11 cellular contexts compared by ENCODE assay signal in genomic region chr22:37305873-37306272, GRCh38. TPM values are rescaled to one million over a fixed set of nuclear protein-coding genes. Genes with fewer than 3 reads are reported as not detected.
A peak's percentile ranks its signal among the peaks of the same experiment; 100 is the strongest.
DNase-seq lines count a peak whose midpoint lies in the region; TF ChIP-seq lines count a peak whose summit lies in the region.
"Had no signal": no experiment of that assay in that cellular context is flagged by ENCODE, and none has a peak within 500 bp of the region (broad histone marks: within the 10 kb centered on the region; RNA-seq: fewer than 3 reads in every experiment).

No MANE protein-coding gene starts in this region.

- no peak overlapping the region for H2AFZ ChIP-seq in OCI-LY1 (ENCODE audit: low read length)

- H3K4me3 ChIP-seq in OCI-LY1 (ENCODE audit: low read depth, low read length, poor library complexity, severe bottlenecking) (no peak overlapping the region), skin epidermis (no peak overlapping the region), tibial nerve (no peak overlapping the region)

- TF ChIP-seq EP300 in tibial nerve (IDR thresholded peaks at IDR 0.05), result no peak

- peak overlapping the region; percentile 97 for H3K27ac Mint-ChIP-seq in activated T-cell treated with anti-CD3 and anti-CD28 coated beads, Interleukin-2, amount 50 U/mL, for 24 hours
- peak overlapping the region; percentile 100 for H3K27ac Mint-ChIP-seq in chondrocyte (ENCODE audit: unreplicated experiment)

- H3K9me3 Mint-ChIP-seq in activated T-cell treated with anti-CD3 and anti-CD28 coated beads, Interleukin-2, amount 50 U/mL, for 24 hours, result no peaks in the 10 kb centered on the region
- H3K9me3 Mint-ChIP-seq in chondrocyte (ENCODE audit: low read depth), result no peaks in the 10 kb centered on the region

- H3K79me2 ChIP-seq in OCI-LY1 (ENCODE audit: insufficient read depth, low read length), result no peaks in the 10 kb centered on the region

- no peaks in the 10 kb centered on the region for H3F3A ChIP-seq in OCI-LY1 (ENCODE audit: insufficient read depth, low read length)

- WGBS in tibial nerve, 2 donors, result 84 to 87% methylated on average over 2 of the region's 2 CpGs

- no peak overlapping the region for H3K4me2 ChIP-seq in OCI-LY1 (ENCODE audit: low read length)

- H4K20me1 ChIP-seq in OCI-LY1 (ENCODE audit: insufficient read depth, low read length), result no peaks in the 10 kb centered on the region

- H3K4me1 ChIP-seq in OCI-LY1 (ENCODE audit: insufficient read depth, low read length, severe bottlenecking), result peaks cover 31% of the 10 kb centered on the region
- H3K4me1 ChIP-seq in tibial nerve, result peaks cover 0 to 46% (median 21%) of the 10 kb centered on the region in 4 donors

- H3K4me3 Mint-ChIP-seq in activated T-cell treated with anti-CD3 and anti-CD28 coated beads, Interleukin-2, amount 50 U/mL, for 24 hours, result no peak overlapping the region
- no peak overlapping the region for H3K4me3 Mint-ChIP-seq in chondrocyte (ENCODE audit: unreplicated experiment)

- H3K27me3 ChIP-seq in OCI-LY1 (ENCODE audit: insufficient read depth, low read length) (peaks cover 8% of the 10 kb centered on the region; the same call in 1 of the 2 replicates), tibial nerve (no peaks in the 10 kb centered on the region)

- peak overlapping the region; percentile 79 for H3K27ac ChIP-seq in OCI-LY1 (ENCODE audit: low read depth, low read length, poor library complexity, severe bottlenecking)
- peak overlapping the region in 13 of 21 experiments; percentile 32 to 94 (median 82) for H3K27ac ChIP-seq in skin epidermis
- no peak overlapping the region for H3K27ac ChIP-seq in tibial nerve

- in situ Hi-C loops in ACHN (cut with HindIII; ENCODE audit: low pct_ligation_motif_present, low pct_unique_long_range_greater_than_20kb, low sequenced_read_pairs), result no loop called here

- no peaks in the 10 kb centered on the region for H3K9me3 ChIP-seq in OCI-LY1 (ENCODE audit: low read length)
- H3K9me3 ChIP-seq in tibial nerve, result no peaks in the 10 kb centered on the region

- H3K9ac ChIP-seq in OCI-LY1 (ENCODE audit: low read length), result no peak overlapping the region

- peaks cover 97% of the 10 kb centered on the region for H3K4me1 Mint-ChIP-seq in activated T-cell treated with anti-CD3 and anti-CD28 coated beads, Interleukin-2, amount 50 U/mL, for 24 hours (ENCODE audit: low read depth)
- H3K4me1 Mint-ChIP-seq in chondrocyte (ENCODE audit: low read depth), result peaks cover 66% of the 10 kb centered on the region

- DNase-seq in activated T-cell treated with anti-CD3 and anti-CD28 coated beads, Interleukin-2, amount 50 U/mL, for 24 hours, result no peak
- DNase-seq in activated T-cell treated with anti-CD3 and anti-CD28 coated beads, Interleukin-2, amount 50 U/mL, for 1 hour, result no peak
- DNase-seq in chondrocyte (ENCODE audit: low spot score) (no peak), NCI-H345 (lab: John Stamatoyannopoulos, UW) (no peak), tibial nerve (ENCODE audit: low spot score in 2 of 2) (no peak), ACHN (no peak)
- DNase-seq: activated CD8-positive, alpha-beta memory T cell treated with anti-CD3 and anti-CD28 coated beads for 24 hours; NCI-H1694 treated with DMSO at 0.1 percent for 48 hours had no signal

- H3K36me3 Mint-ChIP-seq in activated T-cell treated with anti-CD3 and anti-CD28 coated beads, Interleukin-2, amount 50 U/mL, for 24 hours (ENCODE audit: low read depth), result peaks cover 52% of the 10 kb centered on the region
- H3K36me3 Mint-ChIP-seq in chondrocyte (ENCODE audit: low read depth), result no peaks in the 10 kb centered on the region

- no peak for TF ChIP-seq CTCF in OCI-LY1 (IDR thresholded peaks at IDR 0.05; ENCODE audit: low read length)
- TF ChIP-seq CTCF in chondrocyte (IDR thresholded peaks at IDR 0.05), result no peak
- no peak for TF ChIP-seq CTCF in tibial nerve (IDR thresholded peaks at IDR 0.05)

- no peaks in the 10 kb centered on the region for H3K9me2 ChIP-seq in OCI-LY1 (ENCODE audit: low read depth, low read length)

- H3K36me3 ChIP-seq in OCI-LY1 (ENCODE audit: insufficient read depth, low read length) (no peaks in the 10 kb centered on the region), tibial nerve (no peaks in the 10 kb centered on the region)

- TF ChIP-seq POLR2A in tibial nerve (IDR thresholded peaks at IDR 0.05), result no peak

- H3K27me3 Mint-ChIP-seq in activated T-cell treated with anti-CD3 and anti-CD28 coated beads, Interleukin-2, amount 50 U/mL, for 24 hours, result no peaks in the 10 kb centered on the region
- no peaks in the 10 kb centered on the region for H3K27me3 Mint-ChIP-seq in chondrocyte (ENCODE audit: low read depth)

RNA-seq across cellular contexts. Expression of gene CYTH4, which starts 23.6 kb away (rescaled TPM):
- total RNA-seq in chondrocyte, result not detected in 3 replicates
- total RNA-seq in tibial nerve, result 10 to 100 TPM in 3 of 4 donors, 1 to 10 TPM in 1; 7.7 to 27.3 (median 19.0) TPM
- total RNA-seq: G401 had no signal

Comparison
In these comparisons a context has a peak if more than half of its experiments do, and no peak if none do; other contexts are left out.
1. H3K27ac ChIP-seq: peak in OCI-LY1 (single experiment) and skin epidermis (13 of 21); none in tibial nerve (0 of 4).